Comparison of ENCODE assay signal across 32 cellular contexts in genomic region chr4:29002151-29002550, GRCh38.
DNase-seq lines count a peak whose midpoint lies in the region; ATAC-seq and TF ChIP-seq lines count a peak whose summit lies in the region.
"Had no signal": no experiment of that assay in that cellular context is flagged by ENCODE, and none has a peak within 500 bp of the region (broad histone marks: within the 10 kb centered on the region; RNA-seq: fewer than 3 reads in every experiment).

No MANE protein-coding gene starts in this region.

- intact Hi-C loops in A673 (cut with micrococcal nuclease; ENCODE audit: unreplicated experiment): no loop called here

- H3K36me3 ChIP-seq in A673 (ENCODE audit: insufficient read depth, low read length, poor library complexity, severe bottlenecking): no peaks in the 10 kb centered on the region
- no peaks in the 10 kb centered on the region for H3K36me3 ChIP-seq in GM23338 (ENCODE audit: insufficient read depth)
- H3K36me3 ChIP-seq: BE2C, cardiac muscle cell, lower lobe of right lung, thyroid gland, vagina had no signal

- H3K79me2 ChIP-seq in GM23338 (replicated peaks; ENCODE audit: insufficient read depth): no peaks in the 10 kb centered on the region

- TF ChIP-seq CTCF in A673 (conservative IDR thresholded peaks at IDR 0.05; ENCODE audit: low read depth, low read length): no peak
- no peak for TF ChIP-seq CTCF in GM23338 (conservative IDR thresholded peaks at IDR 0.05; ENCODE audit: low read depth in 2 of 2)

- H3K9me3 ChIP-seq in A673 (ENCODE audit: low read depth, low read length, poor library complexity, severe bottlenecking): no peaks in the 10 kb centered on the region
- H3K9me3 ChIP-seq: BE2C, lower lobe of right lung, thyroid gland, vagina had no signal

- DNase-seq in A673 (ENCODE audit: low spot score): peak; percentile 78
- DNase-seq in GM23338 (ENCODE audit: low spot score): peak; percentile 55
- DNase-seq in OCI-M1 (lab: John Stamatoyannopoulos, UW): peak; percentile 40
- peak; percentile 15 for DNase-seq in iPS DF 19.7 (ENCODE audit: low read depth, low spot score)
- no peak for DNase-seq in activated CD4-positive, alpha-beta T cell treated with anti-CD3 and anti-CD28 coated beads for 1 hour
- DNase-seq in amygdala (lab: John Stamatoyannopoulos, UW): no peak
- DNase-seq: activated CD4-positive, alpha-beta T cell treated with anti-CD3 and anti-CD28 coated beads for 4 hours; activated CD8-positive, alpha-beta T cell treated with anti-CD3 and anti-CD28 coated beads, Interleukin-2, amount 10 ng/mL, durations not matched to agents 7 days and 5 days; activated T-cell treated with anti-CD3 and anti-CD28 coated beads for 4 hours; aorta; BE2C; CD8-positive, alpha-beta T cell; effector CD8-positive, alpha-beta T cell; EL; erythroblast; GOT3; head of caudate nucleus; IMR-90; lower lobe of right lung; MV-4-11; natural killer cell; NCI-H187; NCI-H2171 treated with DMSO at 0.1 percent for 48 hours; NCI-H524; SIG-M5; stimulated activated CD4-positive, alpha-beta T cell treated with anti-CD3 and anti-CD28 coated beads, Interleukin-4, amount 100 ng/mL, for 1 hour; thyroid gland had no signal

- no peak overlapping the region for H3K4me2 ChIP-seq in GM23338

- no peak overlapping the region for H3K27ac ChIP-seq in A673 (ENCODE audit: low read depth, low read length, poor library complexity, severe bottlenecking)
- H3K27ac ChIP-seq in GM23338 (ENCODE audit: low read depth): no peak overlapping the region
- H3K27ac ChIP-seq: cardiac muscle cell, lower lobe of right lung, thyroid gland, vagina had no signal

- peaks cover 3% of the 10 kb centered on the region for H3K27me3 Mint-ChIP-seq in GM23338 (ENCODE audit: insufficient read depth, low read depth, poor library complexity)
- H3K27me3 Mint-ChIP-seq: activated naive CD8-positive, alpha-beta T cell had no signal

- CTCF ChIA-PET in A673 (lab: Charles Lee): no interaction called here

- H3K27me3 ChIP-seq in A673 (replicated peaks; ENCODE audit: insufficient read depth, low read depth, low read length, poor library complexity): no peaks in the 10 kb centered on the region
- no peaks in the 10 kb centered on the region for H3K27me3 ChIP-seq in GM23338 (ENCODE audit: insufficient read depth)
- H3K27me3 ChIP-seq: BE2C, cardiac muscle cell, thyroid gland, vagina had no signal

- POLR2A ChIA-PET in A673 (lab: Charles Lee; ENCODE audit: low non-redundant PET): no interaction called here

- H3K36me3 Mint-ChIP-seq in GM23338 (ENCODE audit: low read depth): peaks cover 5% of the 10 kb centered on the region; the same call in 2 of the 3 replicates
- H3K36me3 Mint-ChIP-seq: activated naive CD8-positive, alpha-beta T cell; CD8-positive, alpha-beta T cell had no signal

- no peaks in the 10 kb centered on the region for H4K20me1 ChIP-seq in GM23338 (replicated peaks; ENCODE audit: insufficient read depth)

- H3F3A ChIP-seq in GM23338 (replicated peaks; ENCODE audit: low read depth): no peaks in the 10 kb centered on the region

- H3K4me1 Mint-ChIP-seq in GM23338: peaks cover 42% of the 10 kb centered on the region
- H3K4me1 Mint-ChIP-seq: natural killer cell had no signal

- H3K27ac Mint-ChIP-seq in GM23338: no peak overlapping the region
- H3K27ac Mint-ChIP-seq: activated CD8-positive, alpha-beta T cell treated with anti-CD3 and anti-CD28 coated beads, Interleukin-2, amount 10 ng/mL, durations not matched to agents 7 days and 5 days; activated naive CD8-positive, alpha-beta T cell; CD8-positive, alpha-beta T cell; natural killer cell had no signal

- no TSS peak for BruUV-seq in A673 (replicated peaks; lab: Mats Ljungman, UMichigan)

- H3K4me1 ChIP-seq in A673 (ENCODE audit: insufficient read depth, low read length, poor library complexity, severe bottlenecking) (peaks cover 9% of the 10 kb centered on the region), GM23338 (ENCODE audit: insufficient read depth) (peaks cover 16% of the 10 kb centered on the region)
- H3K4me1 ChIP-seq: BE2C, lower lobe of right lung, thyroid gland, vagina had no signal

- H3K4me3 ChIP-seq in A673 (ENCODE audit: low read depth, low read length, poor library complexity, severe bottlenecking) (no peak overlapping the region), GM23338 (no peak overlapping the region)
- H3K4me3 ChIP-seq: cardiac muscle cell, lower lobe of right lung, thyroid gland, vagina had no signal

- H3K4me3 Mint-ChIP-seq in GM23338: no peak overlapping the region; the same call in 2 of the 3 replicates
- H3K4me3 Mint-ChIP-seq: activated CD8-positive, alpha-beta T cell treated with anti-CD3 and anti-CD28 coated beads, Interleukin-2, amount 10 ng/mL, durations not matched to agents 7 days and 5 days; activated naive CD8-positive, alpha-beta T cell; CD8-positive, alpha-beta T cell; natural killer cell had no signal

- H3K9me2 ChIP-seq in GM23338 (ENCODE audit: insufficient read depth): peaks cover 7% of the 10 kb centered on the region; the same call in 1 of the 2 replicates

- no peak overlapping the region for H2AFZ ChIP-seq in GM23338

- peaks cover 8% of the 10 kb centered on the region; the same call in 2 of the 3 replicates for H3K9me3 Mint-ChIP-seq in GM23338

- ATAC-seq in GM23338 (peak; percentile 99), esophagus mucosa (no peak), HG02610 (IDR thresholded peaks at IDR 0.05; ENCODE audit: unreplicated experiment) (no peak)
- ATAC-seq: activated CD8-positive, alpha-beta T cell treated with anti-CD3 and anti-CD28 coated beads, Interleukin-2, amount 10 ng/mL, durations not matched to agents 7 days and 5 days; CD8-positive, alpha-beta T cell; lower lobe of right lung; natural killer cell had no signal

TF ChIP-seq in GM23338, 12 proteins besides CTCF, POLR2A, EP300 and RAD21 (continues in another document):
- TF ChIP-seq EZH2phosphoT487 (IDR thresholded peaks at IDR 0.05; ENCODE audit: unreplicated experiment) (no peak), STAT1 (IDR thresholded peaks at IDR 0.05; ENCODE audit: unreplicated experiment) (no peak), ETS1 (IDR thresholded peaks at IDR 0.05) (no peak), ZNF331 (CRISPR knock-in tag; IDR thresholded peaks at IDR 0.05; ENCODE audit: low read depth) (no peak), POLR2AphosphoS5 (IDR thresholded peaks at IDR 0.05; ENCODE audit: low read depth) (no peak), NANOG (IDR thresholded peaks at IDR 0.05; ENCODE audit: borderline replicate concordance) (peak; percentile 40; the same call in 1 of the 2 replicates), EZH2 (IDR thresholded peaks at IDR 0.05; ENCODE audit: low read depth, unreplicated experiment) (no peak), CREB1 (CRISPR knock-in tag; IDR thresholded peaks at IDR 0.05; ENCODE audit: low read depth) (0 out of 2 replicates have a peak, but pooled peaks have one; percentile 30), ZNF114 (CRISPR knock-in tag; IDR thresholded peaks at IDR 0.05) (peak; percentile 53; the same call in 1 of the 2 replicates), REST (IDR thresholded peaks at IDR 0.05; ENCODE audit: unreplicated experiment) (no peak), JUNB (IDR thresholded peaks at IDR 0.05; ENCODE audit: unreplicated experiment) (no peak)

Comparison
In these comparisons a context has a peak if more than half of its experiments do, and no peak if none do; other contexts are left out.
1. DNase-seq: peak in A673 (single experiment), GM23338 (single experiment), OCI-M1 (single experiment) and iPS DF 19.7 (single experiment); none in activated CD4-positive, alpha-beta T cell treated with anti-CD3 and anti-CD28 coated beads for 1 hour (single experiment) and amygdala (0 of 56).